ENCODE assay signal across 11 cellular contexts in genomic region chr19:51097796-51098195, GRCh38. TPM values are rescaled to one million over a fixed set of nuclear protein-coding genes. Genes with fewer than 3 reads are reported as not detected.
DNase-seq lines count a peak whose midpoint lies in the region; ATAC-seq, FAIRE-seq and TF ChIP-seq lines count a peak whose summit lies in the region.
"Had no signal": no experiment of that assay in that cellular context is flagged by ENCODE, and none has a peak within 500 bp of the region (broad histone marks: within the 10 kb centered on the region; RNA-seq: fewer than 3 reads in every experiment).

No MANE protein-coding gene starts in this region.

- no peak for FAIRE-seq in K562 (lab: Jason Lieb, UNC)
- FAIRE-seq: A204.1, HTR-8/SVneo had no signal

- H3K36me3 ChIP-seq in CD8-positive, alpha-beta T cell (ENCODE audit: insufficient read depth, low read length): peaks cover 11% of the 10 kb centered on the region
- H3K36me3 ChIP-seq in K562 (ENCODE audit: control insufficient read depth, insufficient read depth, low read length): peaks cover 22% of the 10 kb centered on the region; the same call in 2 of the 3 replicates

- H3K4me3 Mint-ChIP-seq in activated CD4-positive, alpha-beta memory T cell treated with anti-CD3 and anti-CD28 coated beads, Interleukin-2, amount 10 ng/mL, durations not matched to agents 7 days and 5 days: peak overlapping the region; percentile 32
- no peak overlapping the region for H3K4me3 Mint-ChIP-seq in activated CD4-positive, alpha-beta memory T cell treated with anti-CD3 and anti-CD28 coated beads for 36 hours
- H3K4me3 Mint-ChIP-seq in CD8-positive, alpha-beta T cell: peak overlapping the region; percentile 35

- no peak overlapping the region for H2AFZ ChIP-seq in K562 (ENCODE audit: low read depth, low read length)

- H3K4me3 ChIP-seq in CD8-positive, alpha-beta T cell (ENCODE audit: low read depth, low read length): no peak overlapping the region
- no peak overlapping the region for H3K4me3 ChIP-seq in K562

- no peak for TF ChIP-seq RAD21 in K562 (CRISPR knock-in tag; conservative IDR thresholded peaks at IDR 0.05 in 1 of 2, IDR thresholded peaks at IDR 0.05 in 1 of 2)

- CTCF ChIA-PET in activated CD4-positive, alpha-beta memory T cell treated with anti-CD3 and anti-CD28 coated beads, Interleukin-2, amount 10 ng/mL, durations not matched to agents 7 days and 5 days (lab: Charles Lee): no interaction called here
- CTCF ChIA-PET in activated CD4-positive, alpha-beta memory T cell treated with anti-CD3 and anti-CD28 coated beads for 36 hours (lab: Charles Lee): no interaction called here
- CTCF ChIA-PET in CD8-positive, alpha-beta T cell (lab: Charles Lee): interaction anchor here (0.6 kb wide), 1 partner anchor 150 kb away, joined by 3 read pairs; no protein-coding TSS in a partner anchor
- CTCF ChIA-PET in K562 (lab: Yijun Ruan, JAX; ENCODE audit: low intra/inter-chr PET ratio): interaction anchor here (0.7 to 4.9 kb wide), 5 partner anchors 71 to 394 kb away, joined by 3 to 35 read pairs (median 4); partner anchors contain the start of gene KLK10

- in situ Hi-C loops in K562 (cut with MboI): loop anchor here (10.0 kb wide), 1 partner anchor 393 kb away; no protein-coding TSS in a partner anchor

- 0 out of 3 replicates have a peak, but pooled peaks cover 4% of the 10 kb centered on the region for H3K79me2 ChIP-seq in K562 (ENCODE audit: control insufficient read depth, insufficient read depth, low read length)

- H3K4me1 ChIP-seq in CD8-positive, alpha-beta T cell (ENCODE audit: insufficient read depth, low read length): peaks cover 21% of the 10 kb centered on the region
- H3K4me1 ChIP-seq in K562 (replicated peaks in 1 of 2; ENCODE audit: control insufficient read depth in 2 of 2, insufficient read depth in 2 of 2, low read length in 2 of 2): no peaks in the 10 kb centered on the region; a peak in 1 of 5 replicates

- WGBS in K562 (ENCODE audit: insufficient coverage, low coverage, missing lambda C conversion rate): 78% methylated on average over 19 of the region's 20 CpGs

- H3K27ac ChIP-seq in CD8-positive, alpha-beta T cell (ENCODE audit: low read depth, low read length): no peak overlapping the region
- H3K27ac ChIP-seq in K562 (ENCODE audit: extremely low read depth, low read depth, low read length): no peak overlapping the region

- H3K9me1 ChIP-seq in K562 (ENCODE audit: control insufficient read depth, insufficient read depth, low read length): peaks cover 5% of the 10 kb centered on the region

- intact Hi-C loops in activated CD4-positive, alpha-beta memory T cell treated with anti-CD3 and anti-CD28 coated beads for 36 hours (cut with micrococcal nuclease): no loop called here
- intact Hi-C loops in CD8-positive, alpha-beta T cell (cut with DNase I, micrococcal nuclease): no loop called here
- intact Hi-C loops in K562 (cut with micrococcal nuclease): loop anchor here (2.0 kb wide), 2 partner anchors 35 to 77 kb away; no protein-coding TSS in a partner anchor
- intact Hi-C loops in posterior vena cava (cut with DNase I): no loop called here

- H3K9me3 Mint-ChIP-seq in activated CD4-positive, alpha-beta memory T cell treated with anti-CD3 and anti-CD28 coated beads, Interleukin-2, amount 10 ng/mL, durations not matched to agents 7 days and 5 days: no peaks in the 10 kb centered on the region
- H3K9me3 Mint-ChIP-seq in activated CD4-positive, alpha-beta memory T cell treated with anti-CD3 and anti-CD28 coated beads for 36 hours: no peaks in the 10 kb centered on the region
- no peaks in the 10 kb centered on the region for H3K9me3 Mint-ChIP-seq in CD8-positive, alpha-beta T cell

- POLR2A ChIA-PET in activated CD4-positive, alpha-beta memory T cell treated with anti-CD3 and anti-CD28 coated beads, Interleukin-2, amount 10 ng/mL, durations not matched to agents 7 days and 5 days (lab: Charles Lee): no interaction called here
- POLR2A ChIA-PET in activated CD4-positive, alpha-beta memory T cell treated with anti-CD3 and anti-CD28 coated beads for 36 hours (lab: Charles Lee): no interaction called here
- POLR2A ChIA-PET in CD8-positive, alpha-beta T cell (lab: Charles Lee): no interaction called here
- POLR2A ChIA-PET in K562 (lab: Yijun Ruan, JAX): no interaction called here

- no peaks in the 10 kb centered on the region for H3K9me3 ChIP-seq in CD8-positive, alpha-beta T cell (ENCODE audit: low read length)
- no peaks in the 10 kb centered on the region for H3K9me3 ChIP-seq in K562 (replicated peaks; ENCODE audit: control insufficient read depth, insufficient read depth, low read depth, low read length)

- no peak for TF ChIP-seq EP300 in K562 (IDR thresholded peaks at IDR 0.05; ENCODE audit: low read length)

- H3K9ac ChIP-seq in K562 (ENCODE audit: insufficient read depth in 1 of 2, low read depth in 2 of 2, low read length in 2 of 2): no peak overlapping the region

- no peak overlapping the region for H3K4me2 ChIP-seq in K562 (ENCODE audit: insufficient read depth, low read length)

- H3K27me3 Mint-ChIP-seq in activated CD4-positive, alpha-beta memory T cell treated with anti-CD3 and anti-CD28 coated beads, Interleukin-2, amount 10 ng/mL, durations not matched to agents 7 days and 5 days: no peaks in the 10 kb centered on the region
- H3K27me3 Mint-ChIP-seq in activated CD4-positive, alpha-beta memory T cell treated with anti-CD3 and anti-CD28 coated beads for 36 hours: no peaks in the 10 kb centered on the region
- no peaks in the 10 kb centered on the region for H3K27me3 Mint-ChIP-seq in CD8-positive, alpha-beta T cell (ENCODE audit: low read depth)

- no peak for ATAC-seq in CD8-positive, alpha-beta T cell
- ATAC-seq in K562 (no peak), HG02973 (IDR thresholded peaks at IDR 0.05; ENCODE audit: unreplicated experiment) (no peak)

- DNase-seq in activated CD4-positive, alpha-beta memory T cell treated with anti-CD3 and anti-CD28 coated beads, Interleukin-2, amount 10 ng/mL, durations not matched to agents 7 days and 5 days: no peak
- DNase-seq in activated CD4-positive, alpha-beta memory T cell treated with anti-CD3 and anti-CD28 coated beads for 36 hours: no peak
- no peak for DNase-seq in CD8-positive, alpha-beta T cell
- no peak for DNase-seq in K562 (ENCODE audit: extremely low read depth in 1 of 4, low spot score in 3 of 4)
- peak; percentile 66 for DNase-seq in posterior vena cava (ENCODE audit: low spot score)
- DNase-seq in HUDEP-2 (lab: John Stamatoyannopoulos, UW; ENCODE audit: unreplicated experiment in 76 of 76): no peak

- H3K36me3 Mint-ChIP-seq in activated CD4-positive, alpha-beta memory T cell treated with anti-CD3 and anti-CD28 coated beads, Interleukin-2, amount 10 ng/mL, durations not matched to agents 7 days and 5 days (ENCODE audit: low read depth): peaks cover 23% of the 10 kb centered on the region
- H3K36me3 Mint-ChIP-seq in activated CD4-positive, alpha-beta memory T cell treated with anti-CD3 and anti-CD28 coated beads for 36 hours: peaks cover 19% of the 10 kb centered on the region
- H3K36me3 Mint-ChIP-seq in CD8-positive, alpha-beta T cell: peaks cover 54% of the 10 kb centered on the region

- H3K27me3 ChIP-seq in CD8-positive, alpha-beta T cell (ENCODE audit: insufficient read depth, low read length): no peaks in the 10 kb centered on the region
- H3K27me3 ChIP-seq in K562 (ENCODE audit: control insufficient read depth in 2 of 2, insufficient read depth in 2 of 2, low read length in 2 of 2): no peaks in the 10 kb centered on the region; a peak in 2 of 5 replicates

- H3K4me1 Mint-ChIP-seq in activated CD4-positive, alpha-beta memory T cell treated with anti-CD3 and anti-CD28 coated beads, Interleukin-2, amount 10 ng/mL, durations not matched to agents 7 days and 5 days: peaks cover 20% of the 10 kb centered on the region
- H3K4me1 Mint-ChIP-seq in activated CD4-positive, alpha-beta memory T cell treated with anti-CD3 and anti-CD28 coated beads for 36 hours (ENCODE audit: low read depth): peaks cover 16% of the 10 kb centered on the region
- peaks cover 34% of the 10 kb centered on the region for H3K4me1 Mint-ChIP-seq in CD8-positive, alpha-beta T cell (ENCODE audit: low read depth)

- no TSS peak for BruUV-seq in K562 (replicated peaks; lab: Mats Ljungman, UMichigan)

- no peak for TF ChIP-seq POLR2A in K562 (conservative IDR thresholded peaks at IDR 0.05)

- H3K27ac Mint-ChIP-seq in activated CD4-positive, alpha-beta memory T cell treated with anti-CD3 and anti-CD28 coated beads, Interleukin-2, amount 10 ng/mL, durations not matched to agents 7 days and 5 days: no peak overlapping the region
- no peak overlapping the region for H3K27ac Mint-ChIP-seq in activated CD4-positive, alpha-beta memory T cell treated with anti-CD3 and anti-CD28 coated beads for 36 hours
- H3K27ac Mint-ChIP-seq in CD8-positive, alpha-beta T cell: peak overlapping the region; percentile 79

- peaks cover 8% of the 10 kb centered on the region for H4K20me1 ChIP-seq in K562 (replicated peaks; ENCODE audit: control insufficient read depth, insufficient read depth, low read length)

- no peak for TF ChIP-seq CTCF in CD8-positive, alpha-beta T cell (IDR thresholded peaks at IDR 0.05)
- no peak for TF ChIP-seq CTCF in K562 (IDR thresholded peaks at IDR 0.05 in 2 of 3, conservative IDR thresholded peaks at IDR 0.05 in 1 of 3; ENCODE audit: insufficient read depth in 2 of 3, low read depth in 1 of 3, low read length in 3 of 3)

RNA-seq across cellular contexts. Expression of gene CTU1, which starts 10.4 kb away (rescaled TPM):
- 1 to 10 TPM; 9.0 to 9.4 TPM for total RNA-seq in activated CD4-positive, alpha-beta memory T cell treated with anti-CD3 and anti-CD28 coated beads, Interleukin-2, amount 10 ng/mL, durations not matched to agents 7 days and 5 days
- 1 to 10 TPM; 8.8 to 9.8 TPM for total RNA-seq in activated CD4-positive, alpha-beta memory T cell treated with anti-CD3 and anti-CD28 coated beads for 36 hours
- total RNA-seq in CD8-positive, alpha-beta T cell: 1 to 10 TPM; 1.7 TPM
- total RNA-seq in K562 (2011; cell fraction: chromatin; rRNA removed; ENCODE audit: low replicate concordance): 3.4 and 11.0 TPM in 2 replicates
- total RNA-seq in K562 (2011; cell fraction: nucleolus; rRNA removed): 11.2 and 13.0 TPM in 2 replicates
- 5.7 and 7.2 TPM in 2 replicates for total RNA-seq in K562 (2011; cell fraction: nucleoplasm; rRNA removed)
- total RNA-seq in K562 (2014; rRNA removed) (17.7 and 21.1 TPM in 2 replicates), K562 (2014; rRNA removed; fragmentation: Illumina TruSeq; extraction: Trizol) (0.80 and 1.4 TPM in 2 replicates), K562 (2015; rRNA removed; fragmentation: Illumina TruSeq; extraction: Trizol) (2.4 and 2.6 TPM in 2 replicates), K562 (2021) (18.4 and 18.7 TPM in 2 replicates), posterior vena cava (1 to 10 TPM; 3.7 to 5.0 TPM)
- polyA plus RNA-seq in K562 (2011; rRNA removed) (2.2 and 4.3 TPM in 2 replicates), K562 (2014; fragmentation: Illumina TruSeq; extraction: Trizol) (1.5 and 1.9 TPM in 2 replicates), K562 (2014; fragmentation: Nextera tagmentation; extraction: Ambion mirVana) (under 1 TPM in 1 of 2 experiments, not detected in 1; 0.03 TPM), K562 (2014; rRNA removed) (10.0 and 12.9 TPM in 2 replicates)
- 4.4 and 19.0 TPM in 2 replicates for polyA plus RNA-seq in K562 (2011; cell fraction: cytosol; rRNA removed)
- polyA plus RNA-seq in K562 (2011; cell fraction: nucleus; rRNA removed): 15.6 and 16.0 TPM in 2 replicates
- 8.7 TPM in 2 replicates for polyA plus RNA-seq in K562 (2012)
- polyA minus RNA-seq in K562 (2011; rRNA and poly(A)+ RNA removed): 0.84 and 1.3 TPM in 2 replicates
- polyA minus RNA-seq in K562 (2011; cell fraction: cytosol; rRNA and poly(A)+ RNA removed): 4.7 and 4.8 TPM in 2 replicates
- 3.0 and 3.1 TPM in 2 replicates for polyA minus RNA-seq in K562 (2011; cell fraction: nucleus; rRNA and poly(A)+ RNA removed)

RNA-seq across cellular contexts. Expression of gene KLK14, which starts 15.1 kb away (rescaled TPM):
- under 1 TPM in 1 of 2 experiments, not detected in 1; 0.20 TPM for total RNA-seq in activated CD4-positive, alpha-beta memory T cell treated with anti-CD3 and anti-CD28 coated beads, Interleukin-2, amount 10 ng/mL, durations not matched to agents 7 days and 5 days
- total RNA-seq in activated CD4-positive, alpha-beta memory T cell treated with anti-CD3 and anti-CD28 coated beads for 36 hours: under 1 TPM; 0.61 to 0.76 TPM
- not detected for total RNA-seq in CD8-positive, alpha-beta T cell
- 0.37 TPM in 1 of 2 replicates, not detected in the other for total RNA-seq in K562 (2011; cell fraction: chromatin; rRNA removed; ENCODE audit: low replicate concordance)
- total RNA-seq in K562 (2011; cell fraction: nucleolus; rRNA removed): 0.33 TPM in 1 of 2 replicates, not detected in the other
- not detected in 2 replicates for total RNA-seq in K562 (2011; cell fraction: nucleoplasm; rRNA removed)
- total RNA-seq in K562 (2014; rRNA removed) (not detected in 2 replicates), K562 (2014; rRNA removed; fragmentation: Illumina TruSeq; extraction: Trizol) (not detected in 2 replicates), K562 (2015; rRNA removed; fragmentation: Illumina TruSeq; extraction: Trizol) (not detected in 2 replicates), K562 (2021) (not detected in 2 replicates), posterior vena cava (not detected)
- polyA plus RNA-seq in K562 (2011; rRNA removed) (0.08 TPM in 1 of 2 replicates, not detected in the other), K562 (2014; fragmentation: Illumina TruSeq; extraction: Trizol) (not detected in 2 replicates), K562 (2014; fragmentation: Nextera tagmentation; extraction: Ambion mirVana) (not detected), K562 (2014; rRNA removed) (not detected in 2 replicates)
- 0.12 TPM in 1 of 2 replicates, not detected in the other for polyA plus RNA-seq in K562 (2011; cell fraction: cytosol; rRNA removed)
- 0.14 and 0.20 TPM in 2 replicates for polyA plus RNA-seq in K562 (2011; cell fraction: nucleus; rRNA removed)
- 0.09 and 0.11 TPM in 2 replicates for polyA plus RNA-seq in K562 (2012)
- not detected in 2 replicates for polyA minus RNA-seq in K562 (2011; rRNA and poly(A)+ RNA removed)
- polyA minus RNA-seq in K562 (2011; cell fraction: cytosol; rRNA and poly(A)+ RNA removed): not detected in 2 replicates
- polyA minus RNA-seq in K562 (2011; cell fraction: nucleus; rRNA and poly(A)+ RNA removed): not detected in 2 replicates
- total RNA-seq: H4, IMR-90 had no signal
- polyA plus RNA-seq: IMR-90 had no signal

RNA-seq across cellular contexts. Expression of gene SIGLEC9, which starts 26.9 kb away (rescaled TPM):
- total RNA-seq in activated CD4-positive, alpha-beta memory T cell treated with anti-CD3 and anti-CD28 coated beads, Interleukin-2, amount 10 ng/mL, durations not matched to agents 7 days and 5 days: 1 to 10 TPM; 1.1 to 1.7 TPM
- 1 to 10 TPM; 1.3 to 1.4 TPM for total RNA-seq in activated CD4-positive, alpha-beta memory T cell treated with anti-CD3 and anti-CD28 coated beads for 36 hours
- total RNA-seq in CD8-positive, alpha-beta T cell: under 1 TPM; 0.44 to 0.54 TPM
- 0.35 TPM in 1 of 2 replicates, not detected in the other for total RNA-seq in K562 (2011; cell fraction: chromatin; rRNA removed; ENCODE audit: low replicate concordance)
- 0.26 and 0.67 TPM in 2 replicates for total RNA-seq in K562 (2011; cell fraction: nucleolus; rRNA removed)
- total RNA-seq in K562 (2011; cell fraction: nucleoplasm; rRNA removed): not detected in 2 replicates
- total RNA-seq in K562 (2014; rRNA removed) (0.18 and 0.65 TPM in 2 replicates), K562 (2014; rRNA removed; fragmentation: Illumina TruSeq; extraction: Trizol) (not detected in 2 replicates), K562 (2015; rRNA removed; fragmentation: Illumina TruSeq; extraction: Trizol) (not detected in 2 replicates), K562 (2021) (0.22 TPM in 1 of 2 replicates, not detected in the other), posterior vena cava (10 to 100 TPM in 1 of 2 donors, 1 to 10 TPM in 1; 8.7 to 12.6 TPM)
- polyA plus RNA-seq in K562 (2011; rRNA removed) (0.16 and 0.26 TPM in 2 replicates), K562 (2014; fragmentation: Illumina TruSeq; extraction: Trizol) (0.09 and 0.21 TPM in 2 replicates), K562 (2014; fragmentation: Nextera tagmentation; extraction: Ambion mirVana) (not detected), K562 (2014; rRNA removed) (0.18 and 0.34 TPM in 2 replicates)
- polyA plus RNA-seq in K562 (2011; cell fraction: cytosol; rRNA removed): 0.21 and 0.54 TPM in 2 replicates
- polyA plus RNA-seq in K562 (2011; cell fraction: nucleus; rRNA removed): 0.31 and 0.78 TPM in 2 replicates
- 0.20 and 0.53 TPM in 2 replicates for polyA plus RNA-seq in K562 (2012)
- 0.18 TPM in 1 of 2 replicates, not detected in the other for polyA minus RNA-seq in K562 (2011; rRNA and poly(A)+ RNA removed)
- polyA minus RNA-seq in K562 (2011; cell fraction: cytosol; rRNA and poly(A)+ RNA removed): not detected in 2 replicates
- 0.54 TPM in 1 of 2 replicates, not detected in the other for polyA minus RNA-seq in K562 (2011; cell fraction: nucleus; rRNA and poly(A)+ RNA removed)
- total RNA-seq: H4, IMR-90 had no signal

RNA-seq across cellular contexts. Expression of gene KLK13, which starts 32.9 kb away (rescaled TPM):
- not detected for total RNA-seq in activated CD4-positive, alpha-beta memory T cell treated with anti-CD3 and anti-CD28 coated beads, Interleukin-2, amount 10 ng/mL, durations not matched to agents 7 days and 5 days
- not detected for total RNA-seq in activated CD4-positive, alpha-beta memory T cell treated with anti-CD3 and anti-CD28 coated beads for 36 hours
- not detected for total RNA-seq in CD8-positive, alpha-beta T cell
- 2.4 and 5.3 TPM in 2 replicates for total RNA-seq in K562 (2011; cell fraction: chromatin; rRNA removed; ENCODE audit: low replicate concordance)
- total RNA-seq in K562 (2011; cell fraction: nucleolus; rRNA removed): 5.7 and 6.5 TPM in 2 replicates
- 6.5 and 8.0 TPM in 2 replicates for total RNA-seq in K562 (2011; cell fraction: nucleoplasm; rRNA removed)
- total RNA-seq in K562 (2014; rRNA removed): 1.3 and 2.5 TPM in 2 replicates
- total RNA-seq in K562 (2014; rRNA removed; fragmentation: Illumina TruSeq; extraction: Trizol): 1.5 and 1.7 TPM in 2 replicates
- total RNA-seq in K562 (2015; rRNA removed; fragmentation: Illumina TruSeq; extraction: Trizol): 0.64 and 0.72 TPM in 2 replicates
- 2.8 and 4.7 TPM in 2 replicates for total RNA-seq in K562 (2021)
- polyA plus RNA-seq in K562 (2011; rRNA removed): 2.9 and 9.0 TPM in 2 replicates
- polyA plus RNA-seq in K562 (2011; cell fraction: cytosol; rRNA removed): 3.9 and 15.9 TPM in 2 replicates
- polyA plus RNA-seq in K562 (2011; cell fraction: nucleus; rRNA removed): 2.0 and 10.9 TPM in 2 replicates
- polyA plus RNA-seq in K562 (2012): 2.4 and 2.9 TPM in 2 replicates
- polyA plus RNA-seq in K562 (2014; fragmentation: Illumina TruSeq; extraction: Trizol): 3.8 and 4.4 TPM in 2 replicates
- polyA plus RNA-seq in K562 (2014; fragmentation: Nextera tagmentation; extraction: Ambion mirVana): 1 to 10 TPM in 1 of 2 experiments, under 1 TPM in 1; 0.84 to 2.3 TPM
- 1.3 and 2.3 TPM in 2 replicates for polyA plus RNA-seq in K562 (2014; rRNA removed)
- 0.96 and 4.0 TPM in 2 replicates for polyA minus RNA-seq in K562 (2011; rRNA and poly(A)+ RNA removed)
- 2.5 and 5.7 TPM in 2 replicates for polyA minus RNA-seq in K562 (2011; cell fraction: cytosol; rRNA and poly(A)+ RNA removed)
- polyA minus RNA-seq in K562 (2011; cell fraction: nucleus; rRNA and poly(A)+ RNA removed): 0.44 and 1.6 TPM in 2 replicates
- total RNA-seq in posterior vena cava: not detected
- total RNA-seq: H4, IMR-90 had no signal
- polyA plus RNA-seq: IMR-90 had no signal

RNA-seq across cellular contexts. Expression of gene SIGLEC7, which starts 44.3 kb away (rescaled TPM):
- not detected for total RNA-seq in activated CD4-positive, alpha-beta memory T cell treated with anti-CD3 and anti-CD28 coated beads, Interleukin-2, amount 10 ng/mL, durations not matched to agents 7 days and 5 days
- not detected for total RNA-seq in activated CD4-positive, alpha-beta memory T cell treated with anti-CD3 and anti-CD28 coated beads for 36 hours
- not detected for total RNA-seq in CD8-positive, alpha-beta T cell
- not detected in 2 replicates for total RNA-seq in K562 (2011; cell fraction: chromatin; rRNA removed; ENCODE audit: low replicate concordance)
- total RNA-seq in K562 (2011; cell fraction: nucleolus; rRNA removed): not detected in 2 replicates
- not detected in 2 replicates for total RNA-seq in K562 (2011; cell fraction: nucleoplasm; rRNA removed)
- not detected in 2 replicates for total RNA-seq in K562 (2014; rRNA removed)
- not detected in 2 replicates for total RNA-seq in K562 (2014; rRNA removed; fragmentation: Illumina TruSeq; extraction: Trizol)
- not detected in 2 replicates for total RNA-seq in K562 (2015; rRNA removed; fragmentation: Illumina TruSeq; extraction: Trizol)
- total RNA-seq in K562 (2021): not detected in 2 replicates
- 0.10 TPM in 1 of 2 replicates, not detected in the other for polyA plus RNA-seq in K562 (2011; rRNA removed)
- polyA plus RNA-seq in K562 (2011; cell fraction: cytosol; rRNA removed): 0.03 and 0.06 TPM in 2 replicates
- 0.92 TPM in 1 of 2 replicates, not detected in the other for polyA plus RNA-seq in K562 (2011; cell fraction: nucleus; rRNA removed)
- polyA plus RNA-seq in K562 (2012): 0.10 and 0.24 TPM in 2 replicates
- not detected in 2 replicates for polyA plus RNA-seq in K562 (2014; fragmentation: Illumina TruSeq; extraction: Trizol)
- polyA plus RNA-seq in K562 (2014; fragmentation: Nextera tagmentation; extraction: Ambion mirVana): not detected
- polyA plus RNA-seq in K562 (2014; rRNA removed): 0.12 TPM in 1 of 2 replicates, not detected in the other
- not detected in 2 replicates for polyA minus RNA-seq in K562 (2011; rRNA and poly(A)+ RNA removed)
- polyA minus RNA-seq in K562 (2011; cell fraction: cytosol; rRNA and poly(A)+ RNA removed): not detected in 2 replicates
- polyA minus RNA-seq in K562 (2011; cell fraction: nucleus; rRNA and poly(A)+ RNA removed): not detected in 2 replicates
- total RNA-seq in posterior vena cava: 1 to 10 TPM; 1.8 to 5.5 TPM
- total RNA-seq: H4, IMR-90 had no signal
- polyA plus RNA-seq: IMR-90 had no signal

Comparison
In these comparisons a context has a peak if more than half of its experiments do, and no peak if none do; other contexts are left out.
1. CTCF ChIA-PET loops: an anchor here in CD8-positive, alpha-beta T cell (0.6 kb wide) and K562 (0.7 to 4.9 kb wide); none called in activated CD4-positive, alpha-beta memory T cell treated with anti-CD3 and anti-CD28 coated beads, Interleukin-2, amount 10 ng/mL, durations not matched to agents 7 days and 5 days and activated CD4-positive, alpha-beta memory T cell treated with anti-CD3 and anti-CD28 coated beads for 36 hours.